ENCODE assay signal across 28 cellular contexts in the genomic region with DNA sequence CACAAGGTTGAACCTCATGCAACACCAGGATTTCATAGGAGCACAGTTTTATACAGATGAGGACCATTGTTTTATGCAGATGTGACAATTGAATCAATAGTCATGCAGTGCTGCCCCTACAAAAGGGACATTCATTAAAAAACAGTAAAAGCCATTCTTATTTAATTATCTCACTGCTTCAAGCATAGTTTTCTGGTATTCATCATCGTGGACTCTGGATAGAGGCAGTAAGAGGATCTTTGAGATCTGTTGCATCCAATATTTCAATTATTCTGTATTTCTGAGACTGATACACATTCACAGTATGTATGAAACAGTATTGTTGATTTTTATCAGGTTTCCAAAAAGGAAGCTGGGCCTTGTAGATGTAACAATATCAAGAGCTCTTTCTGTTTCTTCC.
"Had no signal": no experiment of that assay in that cellular context is flagged by ENCODE, and none has a peak within 500 bp of the region (broad histone marks: within the 10 kb centered on the region; RNA-seq: fewer than 3 reads in every experiment).

No MANE protein-coding gene starts in this region.

- H2AFZ ChIP-seq: hepatocyte had no signal

- DNase-seq: activated CD4-positive, alpha-beta memory T cell treated with anti-CD3 and anti-CD28 coated beads for 36 hours; activated CD4-positive, alpha-beta T cell treated with anti-CD3 and anti-CD28 coated beads, Interleukin-2, amount 10 ng/mL, durations not matched to agents 24 days and 14 days; activated CD4-positive, CD25-positive, alpha-beta regulatory T cell treated with anti-CD3 and anti-CD28 coated beads, Interleukin-2, amount 50 U/mL, for 72 hours; activated CD8-positive, alpha-beta memory T cell treated with anti-CD3 and anti-CD28 coated beads, Interleukin-2, amount 50 U/mL, for 48 hours; activated gamma-delta T cell; activated naive CD4-positive, alpha-beta T cell treated with anti-CD3 and anti-CD28 coated beads, Interleukin-2, amount 10 ng/mL, durations not matched to agents 7 days and 5 days; activated naive CD8-positive, alpha-beta T cell treated with anti-CD3 and anti-CD28 coated beads, Interleukin-2, amount 10 ng/mL, durations not matched to agents 7 days and 5 days; activated T-cell treated with anti-CD3 and anti-CD28 coated beads, Interleukin-2, amount 50 U/mL, for 24 hours; brain microvascular endothelial cell; effector memory CD4-positive, alpha-beta T cell; kidney glomerular epithelial cell; left lung; naive B cell; nephron progenitor cell; retina; stimulated activated CD4-positive, alpha-beta T cell treated with anti-CD3 and anti-CD28 coated beads, Interleukin-12 subunit alpha, Interleukin-12 subunit beta, amount 100 ng/mL, for 4 hours; stimulated activated CD4-positive, alpha-beta T cell treated with anti-CD3 and anti-CD28 coated beads, Interleukin-4, amount 100 ng/mL, for 1 hour; stimulated activated naive CD8-positive, alpha-beta T cell treated with anti-CD3 and anti-CD28 coated beads, Interleukin-15, Interleukin-2, amounts not matched to agents 100 U/mL and 50 U/mL, for 24 hours; tibial artery; upper lobe of right lung had no signal

- H3K4me3 ChIP-seq: left lung, lung, skin epidermis, tibial artery, upper lobe of right lung had no signal

- H3K27ac ChIP-seq: brain microvascular endothelial cell, hepatocyte, left lung, neutrophil, skin epidermis, tibial artery, upper lobe of right lung, VCaP had no signal

- H3K79me2 ChIP-seq: hepatocyte had no signal

- H3K4me2 ChIP-seq: hepatocyte had no signal

- H3K9me3 Mint-ChIP-seq: activated CD4-positive, alpha-beta memory T cell treated with anti-CD3 and anti-CD28 coated beads for 36 hours; activated CD4-positive, alpha-beta T cell treated with anti-CD3 and anti-CD28 coated beads, Interleukin-2, amount 10 ng/mL, durations not matched to agents 24 days and 14 days; activated naive CD4-positive, alpha-beta T cell treated with anti-CD3 and anti-CD28 coated beads, Interleukin-2, amount 10 ng/mL, durations not matched to agents 7 days and 5 days; activated naive CD8-positive, alpha-beta T cell treated with anti-CD3 and anti-CD28 coated beads, Interleukin-2, amount 10 ng/mL, durations not matched to agents 7 days and 5 days; activated T-cell treated with anti-CD3 and anti-CD28 coated beads, Interleukin-2, amount 50 U/mL, for 24 hours; central memory CD8-positive, alpha-beta T cell; naive B cell; nephron progenitor cell had no signal

- H3K4me1 Mint-ChIP-seq: activated CD4-positive, alpha-beta T cell treated with anti-CD3 and anti-CD28 coated beads, Interleukin-2, amount 10 ng/mL, durations not matched to agents 24 days and 14 days; activated naive CD4-positive, alpha-beta T cell treated with anti-CD3 and anti-CD28 coated beads, Interleukin-2, amount 10 ng/mL, durations not matched to agents 7 days and 5 days; activated naive CD8-positive, alpha-beta T cell treated with anti-CD3 and anti-CD28 coated beads, Interleukin-2, amount 10 ng/mL, durations not matched to agents 7 days and 5 days; central memory CD8-positive, alpha-beta T cell; naive B cell; nephron progenitor cell had no signal

- H3K27me3 Mint-ChIP-seq: activated CD4-positive, alpha-beta T cell treated with anti-CD3 and anti-CD28 coated beads, Interleukin-2, amount 10 ng/mL, durations not matched to agents 24 days and 14 days; activated naive CD4-positive, alpha-beta T cell treated with anti-CD3 and anti-CD28 coated beads, Interleukin-2, amount 10 ng/mL, durations not matched to agents 7 days and 5 days; activated naive CD8-positive, alpha-beta T cell treated with anti-CD3 and anti-CD28 coated beads, Interleukin-2, amount 10 ng/mL, durations not matched to agents 7 days and 5 days; activated T-cell treated with anti-CD3 and anti-CD28 coated beads, Interleukin-2, amount 50 U/mL, for 24 hours; central memory CD8-positive, alpha-beta T cell; naive B cell had no signal

- H3K4me3 Mint-ChIP-seq: activated CD4-positive, alpha-beta memory T cell treated with anti-CD3 and anti-CD28 coated beads for 36 hours; activated CD4-positive, alpha-beta T cell treated with anti-CD3 and anti-CD28 coated beads, Interleukin-2, amount 10 ng/mL, durations not matched to agents 24 days and 14 days; activated naive CD4-positive, alpha-beta T cell treated with anti-CD3 and anti-CD28 coated beads, Interleukin-2, amount 10 ng/mL, durations not matched to agents 7 days and 5 days; activated naive CD8-positive, alpha-beta T cell treated with anti-CD3 and anti-CD28 coated beads, Interleukin-2, amount 10 ng/mL, durations not matched to agents 7 days and 5 days; activated T-cell treated with anti-CD3 and anti-CD28 coated beads, Interleukin-2, amount 50 U/mL, for 24 hours; central memory CD8-positive, alpha-beta T cell; naive B cell; nephron progenitor cell had no signal

- H3K27ac Mint-ChIP-seq: activated CD4-positive, alpha-beta memory T cell treated with anti-CD3 and anti-CD28 coated beads for 36 hours; activated CD4-positive, alpha-beta T cell treated with anti-CD3 and anti-CD28 coated beads, Interleukin-2, amount 10 ng/mL, durations not matched to agents 24 days and 14 days; activated naive CD4-positive, alpha-beta T cell treated with anti-CD3 and anti-CD28 coated beads, Interleukin-2, amount 10 ng/mL, durations not matched to agents 7 days and 5 days; activated naive CD8-positive, alpha-beta T cell treated with anti-CD3 and anti-CD28 coated beads, Interleukin-2, amount 10 ng/mL, durations not matched to agents 7 days and 5 days; activated T-cell treated with anti-CD3 and anti-CD28 coated beads, Interleukin-2, amount 50 U/mL, for 24 hours; naive B cell; nephron progenitor cell; progenitor cell of endocrine pancreas had no signal

- H3K36me3 Mint-ChIP-seq: activated CD4-positive, alpha-beta memory T cell treated with anti-CD3 and anti-CD28 coated beads for 36 hours; activated naive CD4-positive, alpha-beta T cell treated with anti-CD3 and anti-CD28 coated beads, Interleukin-2, amount 10 ng/mL, durations not matched to agents 7 days and 5 days; activated naive CD8-positive, alpha-beta T cell treated with anti-CD3 and anti-CD28 coated beads, Interleukin-2, amount 10 ng/mL, durations not matched to agents 7 days and 5 days; naive B cell had no signal

- H3K9me3 ChIP-seq: left lung, neutrophil, tibial artery, upper lobe of right lung had no signal

- H3K36me3 ChIP-seq: brain microvascular endothelial cell, left lung, neutrophil, tibial artery, upper lobe of right lung had no signal

- H3K27me3 ChIP-seq: brain microvascular endothelial cell, hepatocyte, left lung, neutrophil, tibial artery, upper lobe of right lung had no signal

- ATAC-seq: left lung; sciatic nerve; stimulated activated naive CD8-positive, alpha-beta T cell treated with anti-CD3 and anti-CD28 coated beads, Interleukin-15, Interleukin-2, amounts not matched to agents 100 U/mL and 50 U/mL, for 24 hours; upper lobe of right lung had no signal

- H3K4me1 ChIP-seq: left lung, upper lobe of right lung had no signal
